In genomic region chr14:83007641-83008237, GRCh38 we compare ENCODE assay signal across 16 cellular contexts.
DNase-seq lines count a peak whose midpoint lies in the region; ATAC-seq and TF ChIP-seq lines count a peak whose summit lies in the region.
"Had no signal": no experiment of that assay in that cellular context is flagged by ENCODE, and none has a peak within 500 bp of the region (broad histone marks: within the 10 kb centered on the region; RNA-seq: fewer than 3 reads in every experiment).

No MANE protein-coding gene starts in this region.

- no peaks in the 10 kb centered on the region for H3K27me3 ChIP-seq in endodermal cell (ENCODE audit: control insufficient read depth, insufficient read depth, low read length, poor library complexity, severe bottlenecking)
- H3K27me3 ChIP-seq in osteoblast (ENCODE audit: insufficient read depth, low read length): no peaks in the 10 kb centered on the region

- H3K4me3 Mint-ChIP-seq in endodermal cell: no peak overlapping the region
- H3K4me3 Mint-ChIP-seq in natural killer cell treated with Interleukin-12 subunit alpha and Interleukin-12 subunit beta and Interleukin-15 and Interleukin-18, amount 100 ng/mL, for 72 hours: no peak overlapping the region
- H3K4me3 Mint-ChIP-seq: CD4-positive, alpha-beta T cell; GM23338 had no signal

- H3K4me3 ChIP-seq in endodermal cell (ENCODE audit: low read length) (peak overlapping the region; percentile 47), osteoblast (ENCODE audit: insufficient read depth, low read length) (no peak overlapping the region)
- H3K4me3 ChIP-seq: A549, GM23338, K562 had no signal

- H3K27me3 Mint-ChIP-seq in endodermal cell (ENCODE audit: insufficient read depth): no peaks in the 10 kb centered on the region
- no peaks in the 10 kb centered on the region for H3K27me3 Mint-ChIP-seq in natural killer cell treated with Interleukin-12 subunit alpha and Interleukin-12 subunit beta and Interleukin-15 and Interleukin-18, amount 100 ng/mL, for 72 hours
- H3K27me3 Mint-ChIP-seq: CD4-positive, alpha-beta T cell had no signal

- H3K9me3 Mint-ChIP-seq in endodermal cell: peaks cover 38% of the 10 kb centered on the region
- H3K9me3 Mint-ChIP-seq in natural killer cell treated with Interleukin-12 subunit alpha and Interleukin-12 subunit beta and Interleukin-15 and Interleukin-18, amount 100 ng/mL, for 72 hours: peaks cover 21% of the 10 kb centered on the region

- H3K27ac Mint-ChIP-seq in endodermal cell: no peak overlapping the region
- H3K27ac Mint-ChIP-seq in natural killer cell treated with Interleukin-12 subunit alpha and Interleukin-12 subunit beta and Interleukin-15 and Interleukin-18, amount 100 ng/mL, for 72 hours: no peak overlapping the region
- H3K27ac Mint-ChIP-seq: CD4-positive, alpha-beta T cell; GM23338 had no signal

- DNase-seq in AG08395 (ENCODE audit: low spot score) (peak; percentile 7), HS-27A (ENCODE audit: low read depth) (peak; percentile 72), endodermal cell (no peak), osteoblast (ENCODE audit: insufficient read length, low spot score, missing footprints) (peak; percentile 52)
- DNase-seq in stimulated activated CD8-positive, alpha-beta memory T cell treated with anti-CD3 and anti-CD28 coated beads, Interleukin-4, amount 100 ng/mL, for 48 hours: no peak
- no peak for DNase-seq in natural killer cell treated with Interleukin-12 subunit alpha and Interleukin-12 subunit beta and Interleukin-15 and Interleukin-18, amount 100 ng/mL, for 72 hours (ENCODE audit: low spot score)
- DNase-seq: Caco-2; CD4-positive, alpha-beta T cell; GDM1; HCEC 1CT had no signal

- peaks cover 5% of the 10 kb centered on the region for H3K36me3 Mint-ChIP-seq in endodermal cell (ENCODE audit: low read depth)
- peaks cover 8% of the 10 kb centered on the region for H3K36me3 Mint-ChIP-seq in natural killer cell treated with Interleukin-12 subunit alpha and Interleukin-12 subunit beta and Interleukin-15 and Interleukin-18, amount 100 ng/mL, for 72 hours

- H3K9ac ChIP-seq in endodermal cell (ENCODE audit: extremely low read depth, low read length, poor library complexity, severe bottlenecking): no peak overlapping the region

- no peaks in the 10 kb centered on the region for H3K4me1 ChIP-seq in endodermal cell (ENCODE audit: control insufficient read depth, insufficient read depth, low read length)
- no peaks in the 10 kb centered on the region for H3K4me1 ChIP-seq in osteoblast (ENCODE audit: insufficient read depth, low read length)
- H3K4me1 ChIP-seq: A549, Caco-2 had no signal

- no peak overlapping the region for H2AFZ ChIP-seq in osteoblast (ENCODE audit: low read length)
- H2AFZ ChIP-seq: GM23338 had no signal

- no peak overlapping the region for H3K27ac ChIP-seq in endodermal cell (ENCODE audit: low read depth, low read length)
- H3K27ac ChIP-seq in osteoblast (ENCODE audit: low read depth, low read length): no peak overlapping the region
- H3K27ac ChIP-seq: 22Rv1, A549, C4-2B had no signal

- no peak overlapping the region for H3K4me2 ChIP-seq in osteoblast (ENCODE audit: insufficient read depth, low read length)
- H3K4me2 ChIP-seq: A549, GM23338 had no signal

- H3K4me1 Mint-ChIP-seq in endodermal cell: peaks cover 23% of the 10 kb centered on the region
- H3K4me1 Mint-ChIP-seq in natural killer cell treated with Interleukin-12 subunit alpha and Interleukin-12 subunit beta and Interleukin-15 and Interleukin-18, amount 100 ng/mL, for 72 hours (ENCODE audit: low read depth in 2 of 2): no peaks in the 10 kb centered on the region
- H3K4me1 Mint-ChIP-seq: GM23338 had no signal

- H3K79me2 ChIP-seq in osteoblast (ENCODE audit: insufficient read depth, low read length): no peaks in the 10 kb centered on the region

- ATAC-seq in natural killer cell treated with Interleukin-12 subunit alpha and Interleukin-12 subunit beta and Interleukin-15 and Interleukin-18, amount 100 ng/mL, for 72 hours: no peak
- ATAC-seq in GM21423 (IDR thresholded peaks at IDR 0.05; ENCODE audit: unreplicated experiment): no peak
- ATAC-seq: A549, GM23338, K562 had no signal

- TF ChIP-seq CTCF in endodermal cell (conservative IDR thresholded peaks at IDR 0.05) (no peak), osteoblast (IDR thresholded peaks at IDR 0.05; ENCODE audit: extremely low read depth, low read depth, low read length) (no peak)

- H4K20me1 ChIP-seq in osteoblast (ENCODE audit: insufficient read depth, low read length): no peaks in the 10 kb centered on the region

- H3K9me3 ChIP-seq in endodermal cell (ENCODE audit: control insufficient read depth, low read length): peaks cover 31% of the 10 kb centered on the region
- no peaks in the 10 kb centered on the region for H3K9me3 ChIP-seq in osteoblast (ENCODE audit: low read depth, low read length)
- H3K9me3 ChIP-seq: Caco-2 had no signal

- H3K36me3 ChIP-seq in endodermal cell (ENCODE audit: control insufficient read depth, insufficient read depth, low read length) (no peaks in the 10 kb centered on the region), osteoblast (ENCODE audit: insufficient read depth, low read length) (no peaks in the 10 kb centered on the region)

- WGBS in endodermal cell (ENCODE audit: insufficient coverage in 1 of 2, insufficient read length in 1 of 2), 2 experiments: 91 to 100% methylated on average over 1 of the region's 1 CpG

Comparison
In these comparisons a context has a peak if more than half of its experiments do, and no peak if none do; other contexts are left out.
1. DNase-seq: peak in AG08395 (single experiment), HS-27A (single experiment) and osteoblast (single experiment); none in endodermal cell (single experiment), stimulated activated CD8-positive, alpha-beta memory T cell treated with anti-CD3 and anti-CD28 coated beads, Interleukin-4, amount 100 ng/mL, for 48 hours (single experiment) and natural killer cell treated with Interleukin-12 subunit alpha and Interleukin-12 subunit beta and Interleukin-15 and Interleukin-18, amount 100 ng/mL, for 72 hours (single experiment).